Comparison of ENCODE assay signal across 1 cellular context in the genomic region with DNA sequence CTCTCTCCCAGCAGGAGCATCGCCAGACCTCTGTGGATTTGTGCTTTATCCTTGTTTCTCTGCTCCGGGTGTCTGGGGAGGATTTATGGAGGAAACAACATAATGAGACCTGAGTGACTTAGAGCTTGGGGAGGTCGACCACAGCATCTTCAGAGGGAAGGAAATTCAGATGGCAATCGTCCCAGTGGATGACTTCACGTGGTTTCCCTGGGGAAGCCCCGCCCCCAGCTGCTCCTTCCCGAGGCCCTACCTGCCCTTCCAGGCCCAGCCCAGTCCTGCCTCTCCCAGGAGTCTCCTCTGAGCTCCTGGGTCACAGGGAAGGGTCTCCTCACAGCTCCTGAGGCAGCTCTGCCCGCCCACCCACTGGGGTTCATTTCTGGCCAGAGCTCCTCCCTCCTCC.
A peak's percentile ranks its signal among the peaks of the same experiment; 100 is the strongest.
TF ChIP-seq lines count a peak whose summit lies in the region.

No MANE protein-coding gene starts in this region.

TF ChIP-seq in HEK293, 187 proteins besides CTCF, POLR2A, EP300 and RAD21 (continued from another document):
- TF ChIP-seq PRDM10 (tag by site-specific recombination; IDR thresholded peaks at IDR 0.05) (peak; percentile 16; the same call in 1 of the 2 replicates), ZNF266 (tag by site-specific recombination; IDR thresholded peaks at IDR 0.05; ENCODE audit: low read depth) (no peak), ZNF366 (tag by site-specific recombination; conservative IDR thresholded peaks at IDR 0.05) (no peak), ZNF658 (tag by site-specific recombination; IDR thresholded peaks at IDR 0.05) (no peak), FEZF1 (tag by site-specific recombination; IDR thresholded peaks at IDR 0.05) (no peak), ZNF571 (tag by site-specific recombination; IDR thresholded peaks at IDR 0.05) (no peak)
